ENCODE assay signal across 29 cellular contexts in genomic region chr7:66082886-66083415, GRCh38.
"Had no signal": no experiment of that assay in that cellular context is flagged by ENCODE, and none has a peak within 500 bp of the region (broad histone marks: within the 10 kb centered on the region; RNA-seq: fewer than 3 reads in every experiment).

No MANE protein-coding gene starts in this region.

- ATAC-seq: naive thymus-derived CD8-positive, alpha-beta T cell; psoas muscle; right cardiac atrium; right lobe of liver; stimulated activated naive B cell treated with anti-CD40 and anti-IgM and Interleukin-4, amounts not matched to agents 10 μg/mL and 1 μg/mL and 100 μg/mL, for 72 hours had no signal

- H3K9me3 ChIP-seq: neutrophil, ovary, psoas muscle, right lobe of liver, sigmoid colon, stomach, thoracic aorta, thyroid gland, tibial nerve, upper lobe of left lung, vagina had no signal

- H3K27ac Mint-ChIP-seq: natural killer cell treated with Interleukin-12 subunit alpha and Interleukin-12 subunit beta and Interleukin-15 and Interleukin-18, amount 100 ng/mL, for 72 hours; nephron progenitor cell; progenitor cell of endocrine pancreas; stimulated activated naive B cell treated with anti-CD40 and anti-IgM and Interleukin-4, amounts not matched to agents 10 μg/mL and 1 μg/mL and 100 μg/mL, for 72 hours; stimulated activated naive CD8-positive, alpha-beta T cell treated with anti-CD3 and anti-CD28 coated beads, Interleukin-15, Interleukin-2, amounts not matched to agents 100 ng/mL and 50 ng/mL, for 24 hours had no signal

- H3K4me1 ChIP-seq: parathyroid adenoma, psoas muscle, sigmoid colon, vagina had no signal

- H3K36me3 Mint-ChIP-seq: natural killer cell treated with Interleukin-12 subunit alpha and Interleukin-12 subunit beta and Interleukin-15 and Interleukin-18, amount 100 ng/mL, for 72 hours had no signal

- H3K4me1 Mint-ChIP-seq: neural crest cell had no signal

- H3K4me3 Mint-ChIP-seq: naive thymus-derived CD8-positive, alpha-beta T cell; natural killer cell treated with Interleukin-12 subunit alpha and Interleukin-12 subunit beta and Interleukin-15 and Interleukin-18, amount 100 ng/mL, for 72 hours; nephron progenitor cell; neural crest cell; stimulated activated naive B cell treated with anti-CD40 and anti-IgM and Interleukin-4, amounts not matched to agents 10 μg/mL and 1 μg/mL and 100 μg/mL, for 72 hours; stimulated activated naive CD8-positive, alpha-beta T cell treated with anti-CD3 and anti-CD28 coated beads, Interleukin-15, Interleukin-2, amounts not matched to agents 100 ng/mL and 50 ng/mL, for 24 hours had no signal

- DNase-seq: naive thymus-derived CD8-positive, alpha-beta T cell; nephron progenitor cell; nucleus accumbens; ovary; right cardiac atrium; small intestine; stimulated activated CD4-positive, alpha-beta T cell treated with anti-CD3 and anti-CD28 coated beads, Interleukin-12 subunit alpha, Interleukin-12 subunit beta, amount 100 ng/mL, for 4 hours; stimulated activated CD4-positive, alpha-beta T cell treated with anti-CD3 and anti-CD28 coated beads, Interleukin-1b, Interleukin-23, amount 100 ng/mL, for 48 hours; stimulated activated CD4-positive, alpha-beta T cell treated with anti-CD3 and anti-CD28 coated beads, Interleukin-4, amount 100 ng/mL, for 1 hour; stimulated activated CD4-positive, alpha-beta T cell treated with anti-CD3 and anti-CD28 coated beads, Interleukin-4, amount 100 ng/mL, for 4 hours; stimulated activated CD8-positive, alpha-beta memory T cell treated with anti-CD3 and anti-CD28 coated beads, Interleukin-4, amount 100 ng/mL, for 48 hours; stimulated activated naive B cell treated with anti-CD40 and anti-IgM and Interleukin-4, amounts not matched to agents 10 μg/mL and 1 μg/mL and 100 μg/mL, for 72 hours; stimulated activated naive CD4-positive, alpha-beta T cell treated with Interleukin-2 at 50 U/mL for 16 hours; stomach; thyroid gland; trophoblast cell had no signal

- H3K27me3 Mint-ChIP-seq: naive thymus-derived CD8-positive, alpha-beta T cell; natural killer cell treated with Interleukin-12 subunit alpha and Interleukin-12 subunit beta and Interleukin-15 and Interleukin-18, amount 100 ng/mL, for 72 hours; progenitor cell of endocrine pancreas; stimulated activated naive B cell treated with anti-CD40 and anti-IgM and Interleukin-4, amounts not matched to agents 10 μg/mL and 1 μg/mL and 100 μg/mL, for 72 hours; stimulated activated naive CD8-positive, alpha-beta T cell treated with anti-CD3 and anti-CD28 coated beads, Interleukin-15, Interleukin-2, amounts not matched to agents 100 ng/mL and 50 ng/mL, for 24 hours had no signal

- H3K27ac ChIP-seq: neutrophil, ovary, parathyroid adenoma, psoas muscle, right lobe of liver, sigmoid colon, stomach, thoracic aorta, thyroid gland, tibial nerve, upper lobe of left lung, vagina had no signal

- H3K9me3 Mint-ChIP-seq: naive thymus-derived CD8-positive, alpha-beta T cell; natural killer cell treated with Interleukin-12 subunit alpha and Interleukin-12 subunit beta and Interleukin-15 and Interleukin-18, amount 100 ng/mL, for 72 hours; nephron progenitor cell; neural crest cell; stimulated activated naive B cell treated with anti-CD40 and anti-IgM and Interleukin-4, amounts not matched to agents 10 μg/mL and 1 μg/mL and 100 μg/mL, for 72 hours; stimulated activated naive CD8-positive, alpha-beta T cell treated with anti-CD3 and anti-CD28 coated beads, Interleukin-15, Interleukin-2, amounts not matched to agents 100 ng/mL and 50 ng/mL, for 24 hours had no signal

- H3K36me3 ChIP-seq: ovary had no signal

- H3K4me3 ChIP-seq: ovary, psoas muscle, right lobe of liver, sigmoid colon, stomach, thoracic aorta, thyroid gland, tibial nerve, upper lobe of left lung, vagina had no signal

- H3K27me3 ChIP-seq: neutrophil, ovary, right lobe of liver, sigmoid colon, stomach, thyroid gland, tibial nerve, upper lobe of left lung, vagina had no signal
